ENCODE assay signal across 18 cellular contexts in the genomic region with DNA sequence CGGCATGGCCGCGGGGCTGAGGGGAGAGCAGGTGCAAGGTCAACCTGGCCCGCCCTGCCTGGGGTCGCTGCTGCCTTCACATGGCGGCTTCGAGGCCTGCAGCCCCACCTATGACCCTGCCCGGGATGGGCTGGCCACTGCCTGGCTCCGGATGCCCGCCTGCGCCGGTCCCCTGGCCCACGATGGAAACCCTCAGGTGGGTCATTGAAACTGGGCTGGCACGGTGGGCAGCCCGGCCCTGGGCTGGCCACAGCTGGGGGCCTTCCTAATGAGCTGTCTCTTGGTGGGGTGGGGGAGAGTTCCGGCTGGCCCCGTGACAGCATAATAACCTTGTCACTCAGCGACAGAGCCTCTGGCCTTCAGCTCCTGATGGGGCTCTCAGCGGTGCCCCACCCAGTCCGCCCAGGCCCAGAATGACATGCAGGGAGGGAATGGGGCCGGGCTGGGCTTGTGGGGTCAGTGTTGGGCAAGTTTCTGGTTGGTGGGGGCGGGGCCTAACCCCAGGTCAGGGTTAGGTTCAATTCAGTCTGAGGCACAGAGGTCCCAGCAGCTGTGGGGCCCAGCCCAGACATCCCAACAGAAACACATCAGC. TPM values are rescaled to one million over a fixed set of nuclear protein-coding genes. Genes with fewer than 3 reads are reported as not detected.
A peak's percentile ranks its signal among the peaks of the same experiment; 100 is the strongest.
DNase-seq lines count a peak whose midpoint lies in the region; ATAC-seq and TF ChIP-seq lines count a peak whose summit lies in the region.
"Had no signal": no experiment of that assay in that cellular context is flagged by ENCODE, and none has a peak within 500 bp of the region (broad histone marks: within the 10 kb centered on the region; RNA-seq: fewer than 3 reads in every experiment).

A gene (minus strand): TSS at position 270 of the 592 bp plus-strand sequence. CDS start 264 bp downstream, at position 6.

- H3K27me3 Mint-ChIP-seq in endodermal cell (ENCODE audit: insufficient read depth), result no peaks in the 10 kb centered on the region

- no peak within 1 kb of the TSS for H2BK20ac ChIP-seq in IMR-90 (ENCODE audit: low read depth, low read length)

- H3K9ac ChIP-seq in IMR-90 (ENCODE audit: low read depth, low read length) (no peak within 1 kb of the TSS), endodermal cell (ENCODE audit: extremely low read depth, low read length, poor library complexity, severe bottlenecking) (no peak within 1 kb of the TSS), neuronal stem cell (ENCODE audit: low read depth, low read length, poor library complexity) (no peak within 1 kb of the TSS)

- dilution Hi-C loops in IMR-90 (cut with HindIII; ENCODE audit: low sequenced_read_pairs, unreplicated experiment), result no loop called here

- H3K4ac ChIP-seq in IMR-90 (ENCODE audit: low read depth, low read length), result no peak within 1 kb of the TSS
- peak within 1 kb of the TSS; percentile 17 for H3K4ac ChIP-seq in neuronal stem cell (ENCODE audit: low read length)

- peak within 1 kb of the TSS; percentile 51 for H2AFZ ChIP-seq in IMR-90 (replicated peaks; ENCODE audit: low read length, poor library complexity)
- peak within 1 kb of the TSS; percentile 30 for H2AFZ ChIP-seq in neuronal stem cell (ENCODE audit: low read length)
- H2AFZ ChIP-seq: PC-9 had no signal

- H4K8ac ChIP-seq in IMR-90 (ENCODE audit: low read depth in 2 of 2, low read length in 2 of 2), result no peak within 1 kb of the TSS
- H4K8ac ChIP-seq in neuronal stem cell (ENCODE audit: low read depth, low read length), result no peak within 1 kb of the TSS

- ATAC-seq in IMR-90 (ENCODE audit: low read depth), result no peak

- no peak within 1 kb of the TSS for H3K14ac ChIP-seq in IMR-90 (replicated peaks; ENCODE audit: low read depth, low read length)
- peak within 1 kb of the TSS; percentile 71 for H3K14ac ChIP-seq in neuronal stem cell (ENCODE audit: low read length)

- 55% methylated on average over 7 of the region's 22 CpGs; no CpG with 5 or more reads in 1 of the 2 experiments for WGBS in IMR-90 (ENCODE audit: extremely low coverage in 2 of 2, insufficient read length in 1 of 2), 2 experiments
- 90 to 98% methylated on average over 8 to 22 of the region's 22 CpGs for WGBS in endodermal cell (ENCODE audit: insufficient coverage in 1 of 2, insufficient read length in 1 of 2), 2 experiments
- WGBS in neuronal stem cell (ENCODE audit: extremely low coverage in 2 of 2, insufficient read length in 2 of 2, insufficient replicate concordance in 1 of 2), 2 donors, result no CpG with 5 or more reads among the region's 22 CpGs
- WGBS in suprapubic skin, result 80% methylated on average over 6 of the region's 22 CpGs

- H3K36me3 Mint-ChIP-seq in endodermal cell (ENCODE audit: low read depth), result no peaks in the 10 kb centered on the region

- no peak for TF ChIP-seq RAD21 in IMR-90 (IDR thresholded peaks at IDR 0.05; ENCODE audit: low read length)

- no peak within 1 kb of the TSS for H3K4me2 ChIP-seq in IMR-90 (ENCODE audit: low read depth, low read length)
- no peak within 1 kb of the TSS for H3K4me2 ChIP-seq in neuronal stem cell (ENCODE audit: insufficient read depth, low read length, poor library complexity, severe bottlenecking)
- H3K4me2 ChIP-seq: PC-9 had no signal

- no peak within 1 kb of the TSS for H3K4me3 Mint-ChIP-seq in endodermal cell

- H3K9me3 Mint-ChIP-seq in endodermal cell, result no peaks in the 10 kb centered on the region

- peak within 1 kb of the TSS; percentile 58 for H2BK12ac ChIP-seq in neuronal stem cell (ENCODE audit: low read length)

- H3K79me1 ChIP-seq in IMR-90 (ENCODE audit: low read depth in 1 of 2, low read length in 2 of 2) (no peaks in the 10 kb centered on the region), neuronal stem cell (ENCODE audit: low read depth, low read length) (no peaks in the 10 kb centered on the region)

- no peak within 1 kb of the TSS for H3K4me3 ChIP-seq in IMR-90 (ENCODE audit: insufficient read depth, low read depth, low read length)
- H3K4me3 ChIP-seq in endodermal cell (ENCODE audit: low read length), result no peak within 1 kb of the TSS
- no peak within 1 kb of the TSS for H3K4me3 ChIP-seq in neuronal stem cell (ENCODE audit: low read length in 2 of 2)
- no peak within 1 kb of the TSS for H3K4me3 ChIP-seq in suprapubic skin
- H3K4me3 ChIP-seq: MG63, PC-9, SJSA1 had no signal

- no peak for DNase-seq in IMR-90
- DNase-seq in NOMO-1 treated with dmso at 0.1 percent for 144 hours (lab: John Stamatoyannopoulos, UW; ENCODE audit: unreplicated experiment), result peak; percentile 25
- DNase-seq in endodermal cell, result peak; percentile 44
- no peak for DNase-seq in neuronal stem cell (ENCODE audit: low spot score)
- DNase-seq in NCI-H2227 (lab: John Stamatoyannopoulos, UW; ENCODE audit: unreplicated experiment), result no peak
- DNase-seq in suprapubic skin (ENCODE audit: low spot score in 2 of 2), result no peak
- no peak for DNase-seq in NCI-H510A treated with DMSO at 0.1 percent for 48 hours (lab: John Stamatoyannopoulos, UW)
- DNase-seq: DND-41, H7, Kasumi-1, MG63, NCI-H1105, NCI-H1694, NCI-H510A, NCI-H774, PC-9 had no signal

- H3K4me1 ChIP-seq in IMR-90 (ENCODE audit: control insufficient read depth, insufficient read depth, low read length) (no peaks in the 10 kb centered on the region), endodermal cell (ENCODE audit: control insufficient read depth, insufficient read depth, low read length) (no peaks in the 10 kb centered on the region), neuronal stem cell (ENCODE audit: control insufficient read depth in 2 of 2, insufficient read depth in 1 of 2, low read depth in 1 of 2, low read length in 2 of 2) (peaks cover 5 to 8% of the 10 kb centered on the region in 2 donors), suprapubic skin (peaks cover 4% of the 10 kb centered on the region)
- H3K4me1 ChIP-seq: SJSA1 had no signal

- POLR2A ChIA-PET in IMR-90 (lab: Charles Lee; ENCODE audit: unreplicated experiment), result no interaction called here

- H3K27ac Mint-ChIP-seq in endodermal cell, result no peak within 1 kb of the TSS

- H3K27ac ChIP-seq in IMR-90 (ENCODE audit: insufficient read depth, low read length) (no peak within 1 kb of the TSS), endodermal cell (ENCODE audit: low read depth, low read length) (no peak within 1 kb of the TSS), neuronal stem cell (replicated peaks; ENCODE audit: low read length) (no peak within 1 kb of the TSS), suprapubic skin (no peak within 1 kb of the TSS)
- H3K27ac ChIP-seq: C4-2B, PC-9, SJSA1 had no signal

- no peaks in the 10 kb centered on the region for H3K9me3 ChIP-seq in IMR-90 (ENCODE audit: control insufficient read depth, insufficient read depth, low read length)
- H3K9me3 ChIP-seq in endodermal cell (ENCODE audit: control insufficient read depth, low read length), result no peaks in the 10 kb centered on the region
- H3K9me3 ChIP-seq in neuronal stem cell (replicated peaks in 1 of 2; ENCODE audit: control insufficient read depth in 2 of 2, insufficient read depth in 1 of 2, low read depth in 1 of 2, low read length in 2 of 2), result peaks cover 0 to 10% of the 10 kb centered on the region in 2 donors
- no peaks in the 10 kb centered on the region for H3K9me3 ChIP-seq in suprapubic skin
- H3K9me3 ChIP-seq: MG63 had no signal

- H4K91ac ChIP-seq in IMR-90 (ENCODE audit: insufficient read depth, low read depth, low read length) (no peak within 1 kb of the TSS), neuronal stem cell (ENCODE audit: low read depth, low read length, poor library complexity) (no peak within 1 kb of the TSS)

- H3K4me1 Mint-ChIP-seq in endodermal cell, result no peaks in the 10 kb centered on the region

- TF ChIP-seq CTCF in IMR-90 (conservative IDR thresholded peaks at IDR 0.05; ENCODE audit: low read depth, low read length), result no peak
- no peak for TF ChIP-seq CTCF in endodermal cell (conservative IDR thresholded peaks at IDR 0.05)
- TF ChIP-seq CTCF in suprapubic skin (IDR thresholded peaks at IDR 0.05), result no peak

- no TSS peak for BruUV-seq in IMR-90 (replicated peaks; lab: Mats Ljungman, UMichigan)

- intact Hi-C loops in IMR-90 (cut with micrococcal nuclease), result no loop called here

- no peak within 1 kb of the TSS for H4K5ac ChIP-seq in IMR-90 (ENCODE audit: low read depth, low read length)

- CTCF ChIA-PET in IMR-90 (lab: Yijun Ruan, JAX), result no interaction called here

- peaks cover 8% of the 10 kb centered on the region for H3K9me1 ChIP-seq in IMR-90 (ENCODE audit: insufficient read depth, low read length)

- H3K23ac ChIP-seq in IMR-90 (ENCODE audit: low read depth, low read length) (no peak within 1 kb of the TSS), neuronal stem cell (ENCODE audit: low read depth, low read length, poor library complexity) (peak within 1 kb of the TSS; percentile 80)

- TF ChIP-seq POLR2A in IMR-90 (IDR thresholded peaks at IDR 0.05; ENCODE audit: low read depth, low read length), result no peak
- no peak for TF ChIP-seq POLR2A in suprapubic skin (IDR thresholded peaks at IDR 0.05)

- H2AK5ac ChIP-seq in IMR-90 (ENCODE audit: low read depth, low read length) (no peak within 1 kb of the TSS), neuronal stem cell (ENCODE audit: low read depth, low read length) (peak within 1 kb of the TSS; percentile 90)

- H2BK120ac ChIP-seq in IMR-90 (ENCODE audit: low read depth, low read length) (no peak within 1 kb of the TSS), neuronal stem cell (ENCODE audit: low read depth, low read length) (no peak within 1 kb of the TSS)

- H3K36me3 ChIP-seq in IMR-90 (ENCODE audit: control insufficient read depth, insufficient read depth, low read length), result no peaks in the 10 kb centered on the region
- H3K36me3 ChIP-seq in endodermal cell (ENCODE audit: control insufficient read depth, insufficient read depth, low read length), result no peaks in the 10 kb centered on the region
- peaks cover 0 to 2% of the 10 kb centered on the region in 2 donors for H3K36me3 ChIP-seq in neuronal stem cell (replicated peaks in 1 of 2; ENCODE audit: control insufficient read depth in 2 of 2, insufficient read depth in 2 of 2, low read length in 2 of 2)
- no peaks in the 10 kb centered on the region for H3K36me3 ChIP-seq in suprapubic skin
- H3K36me3 ChIP-seq: MG63, SJSA1 had no signal

- H4K20me1 ChIP-seq in IMR-90 (ENCODE audit: insufficient read depth, low read length), result no peaks in the 10 kb centered on the region

- H3K27me3 ChIP-seq in IMR-90 (ENCODE audit: control insufficient read depth, insufficient read depth, low read length), result peaks cover 14% of the 10 kb centered on the region; the same call in 1 of the 2 replicates
- no peaks in the 10 kb centered on the region for H3K27me3 ChIP-seq in endodermal cell (ENCODE audit: control insufficient read depth, insufficient read depth, low read length, poor library complexity, severe bottlenecking)
- H3K27me3 ChIP-seq in neuronal stem cell (ENCODE audit: control insufficient read depth in 3 of 3, insufficient read depth in 3 of 3, low read depth in 1 of 3, low read length in 3 of 3), result peaks cover 0 to 14% (median 3%) of the 10 kb centered on the region in 3 experiments
- H3K27me3 ChIP-seq in suprapubic skin, result peaks cover 47% of the 10 kb centered on the region
- H3K27me3 ChIP-seq: MG63, SJSA1 had no signal

- no peak within 1 kb of the TSS for H2BK15ac ChIP-seq in IMR-90 (ENCODE audit: low read depth, low read length)
- H2BK15ac ChIP-seq in neuronal stem cell (ENCODE audit: low read length), result peak within 1 kb of the TSS; percentile 52

- no peak within 1 kb of the TSS for H3K56ac ChIP-seq in IMR-90 (ENCODE audit: extremely low read depth, insufficient read depth, low read length)

- no peak for TF ChIP-seq EP300 in suprapubic skin (IDR thresholded peaks at IDR 0.05)

- H2AK9ac ChIP-seq in IMR-90 (replicated peaks; ENCODE audit: low read depth, low read length, poor library complexity), result no peak within 1 kb of the TSS

- no peak within 1 kb of the TSS for H3K18ac ChIP-seq in IMR-90 (ENCODE audit: low read depth, low read length)
- peak within 1 kb of the TSS; percentile 60 for H3K18ac ChIP-seq in neuronal stem cell (ENCODE audit: low read length)

- H2BK5ac ChIP-seq in IMR-90 (ENCODE audit: low read depth, low read length, poor library complexity, severe bottlenecking) (no peak within 1 kb of the TSS), neuronal stem cell (ENCODE audit: low read length) (peak within 1 kb of the TSS; percentile 87)

- in situ Hi-C loops in IMR-90 (cut with MboI; ENCODE audit: low sequenced_read_pairs), result no loop called here

RNA-seq across cellular contexts. Expression of the gene that starts here (rescaled TPM):
- not detected in 2 replicates for total RNA-seq in IMR-90 (2012; rRNA removed)
- not detected in 2 replicates for polyA plus RNA-seq in IMR-90 (2012; rRNA removed)
- polyA plus RNA-seq in IMR-90 (2012; cell fraction: cytosol; rRNA removed), result not detected in 2 replicates
- not detected in 2 replicates for polyA plus RNA-seq in IMR-90 (2012; cell fraction: nucleus; rRNA removed; ENCODE audit: low replicate concordance)
- under 1 TPM; 0.04 to 0.09 TPM for total RNA-seq in endodermal cell
- polyA plus RNA-seq in endodermal cell (2013, experiment 1 of 2), result 0.04 TPM
- 0.04 TPM for polyA plus RNA-seq in endodermal cell (2013, experiment 2 of 2)
- 0.08 TPM for polyA plus RNA-seq in neuronal stem cell (2013, experiment 1 of 2)
- 0.08 TPM for polyA plus RNA-seq in neuronal stem cell (2013, experiment 2 of 2)
- total RNA-seq in suprapubic skin, result under 1 TPM in 2 of 4 donors, not detected in 2; 0.13 to 0.45 TPM
- total RNA-seq: H7, SJSA1 had no signal

Comparison
In these comparisons a context has a peak if more than half of its experiments do, and no peak if none do; other contexts are left out.
1. Peak in DNase-seq in endodermal cell; RNA of the gene not detected or under 1 TPM.